1 cellular context compared by ENCODE assay signal in the genomic region with DNA sequence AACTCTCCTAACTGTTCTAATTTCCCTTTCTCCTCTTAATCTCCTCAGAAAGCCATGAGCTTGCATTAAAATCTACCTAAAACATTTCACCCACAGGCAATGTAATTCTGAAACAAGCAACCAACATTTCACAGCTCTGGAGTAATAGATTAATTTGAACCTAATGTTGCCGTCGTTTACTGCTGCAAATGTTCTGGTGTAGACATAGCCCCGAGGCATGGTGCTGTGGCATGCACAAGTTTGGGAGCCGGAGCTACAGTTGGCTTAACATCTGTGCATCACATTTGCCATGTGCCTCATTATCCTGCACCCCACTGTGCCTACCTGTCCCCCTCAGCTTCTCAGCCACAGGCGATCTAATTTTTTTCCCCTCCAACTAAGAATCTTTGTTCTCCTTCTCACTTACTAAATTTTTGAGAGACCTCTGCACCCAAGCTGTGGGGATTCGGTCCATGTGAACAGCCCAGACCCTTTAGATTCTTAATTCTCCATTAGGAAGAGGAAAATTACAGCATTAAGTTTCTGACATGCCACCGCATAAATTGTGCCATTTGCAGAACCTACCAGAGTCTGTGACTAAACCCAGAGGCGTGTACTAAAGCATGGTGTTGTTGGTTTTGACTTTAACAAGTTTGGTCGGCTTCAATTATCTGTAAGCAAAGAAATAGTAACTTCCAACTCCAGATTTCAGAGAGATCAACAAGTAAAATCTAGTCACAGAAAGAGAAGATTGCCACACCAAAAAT.
TF ChIP-seq lines count a peak whose summit lies in the region.

No MANE protein-coding gene starts in this region.

TF ChIP-seq in IMR-90, 13 proteins besides CTCF, POLR2A, EP300 and RAD21:
- TF ChIP-seq, protein P1, sequence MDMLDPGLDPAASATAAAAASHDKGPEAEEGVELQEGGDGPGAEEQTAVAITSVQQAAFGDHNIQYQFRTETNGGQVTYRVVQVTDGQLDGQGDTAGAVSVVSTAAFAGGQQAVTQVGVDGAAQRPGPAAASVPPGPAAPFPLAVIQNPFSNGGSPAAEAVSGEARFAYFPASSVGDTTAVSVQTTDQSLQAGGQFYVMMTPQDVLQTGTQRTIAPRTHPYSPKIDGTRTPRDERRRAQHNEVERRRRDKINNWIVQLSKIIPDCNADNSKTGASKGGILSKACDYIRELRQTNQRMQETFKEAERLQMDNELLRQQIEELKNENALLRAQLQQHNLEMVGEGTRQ (IDR thresholded peaks at IDR 0.05; ENCODE audit: low read depth, low read length), result no peak
- TF ChIP-seq CEBPB (IDR thresholded peaks at IDR 0.05; ENCODE audit: low read depth, low read length) (no peak), CHD1 (IDR thresholded peaks at IDR 0.05; ENCODE audit: low read depth, low read length) (no peak), SMC3 (IDR thresholded peaks at IDR 0.05; ENCODE audit: low read depth, low read length) (no peak), FOS (IDR thresholded peaks at IDR 0.05; ENCODE audit: low read depth, low read length) (no peak), BHLHE40 (IDR thresholded peaks at IDR 0.05; ENCODE audit: low read depth, low read length) (no peak), RFX5 (IDR thresholded peaks at IDR 0.05; ENCODE audit: low read depth, low read length) (no peak), MXI1 (IDR thresholded peaks at IDR 0.05; ENCODE audit: borderline replicate concordance, low read depth, low read length) (no peak), MAZ (IDR thresholded peaks at IDR 0.05; ENCODE audit: borderline replicate concordance, low read depth, low read length) (no peak), RCOR1 (IDR thresholded peaks at IDR 0.05; ENCODE audit: insufficient replicate concordance, low read length) (no peak), NFE2L2 (IDR thresholded peaks at IDR 0.05; ENCODE audit: low read depth, low read length) (no peak), MAFK (IDR thresholded peaks at IDR 0.05; ENCODE audit: low read depth, low read length) (no peak)
- TF ChIP-seq, protein P2, sequence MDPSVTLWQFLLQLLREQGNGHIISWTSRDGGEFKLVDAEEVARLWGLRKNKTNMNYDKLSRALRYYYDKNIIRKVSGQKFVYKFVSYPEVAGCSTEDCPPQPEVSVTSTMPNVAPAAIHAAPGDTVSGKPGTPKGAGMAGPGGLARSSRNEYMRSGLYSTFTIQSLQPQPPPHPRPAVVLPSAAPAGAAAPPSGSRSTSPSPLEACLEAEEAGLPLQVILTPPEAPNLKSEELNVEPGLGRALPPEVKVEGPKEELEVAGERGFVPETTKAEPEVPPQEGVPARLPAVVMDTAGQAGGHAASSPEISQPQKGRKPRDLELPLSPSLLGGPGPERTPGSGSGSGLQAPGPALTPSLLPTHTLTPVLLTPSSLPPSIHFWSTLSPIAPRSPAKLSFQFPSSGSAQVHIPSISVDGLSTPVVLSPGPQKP (IDR thresholded peaks at IDR 0.05; ENCODE audit: borderline replicate concordance, low read depth, low read length), result no peak
